Comparison of ENCODE assay signal across 8 cellular contexts in the genomic region with DNA sequence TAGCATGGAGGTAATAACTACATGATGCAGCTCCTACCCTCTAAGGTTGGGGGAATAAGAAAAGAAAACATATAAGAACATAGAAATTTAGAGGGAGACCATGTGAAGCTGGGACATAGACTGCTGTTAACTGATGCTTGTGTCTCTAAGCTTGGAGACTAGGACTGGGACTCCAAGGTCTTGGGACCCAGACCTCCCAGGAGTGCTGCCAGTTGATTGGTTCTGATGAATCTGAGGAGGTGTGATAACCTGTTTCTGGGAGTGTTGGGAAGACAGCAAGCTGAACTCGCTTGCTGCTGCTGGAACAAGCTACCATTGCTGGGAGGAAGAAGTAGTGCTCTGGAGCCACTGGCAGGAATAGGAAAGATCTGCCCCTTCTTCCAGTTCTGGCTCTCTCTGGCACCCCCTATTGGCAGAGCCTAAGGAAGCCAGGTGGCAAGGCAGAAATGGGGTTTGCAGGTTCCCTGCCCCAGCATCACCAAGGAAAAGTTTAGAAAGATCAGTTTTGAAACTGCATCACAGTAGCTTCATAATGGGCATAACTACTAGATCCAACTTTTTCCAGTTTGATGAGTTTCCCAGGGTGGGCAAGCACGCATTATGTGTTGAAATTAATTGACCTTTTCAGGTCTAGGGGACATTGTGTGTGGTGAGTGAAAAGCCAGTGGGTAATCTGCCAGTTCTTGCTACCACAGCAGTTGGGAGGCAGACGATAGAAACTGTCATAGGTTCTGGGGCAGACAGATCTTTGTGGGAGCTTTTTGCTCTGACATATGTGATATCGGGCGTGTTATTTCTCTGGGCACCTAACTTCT.
DNase-seq lines count a peak whose midpoint lies in the region; ATAC-seq and TF ChIP-seq lines count a peak whose summit lies in the region.

No MANE protein-coding gene starts in this region.

- no peaks in the 10 kb centered on the region for H3K36me3 ChIP-seq in esophagus squamous epithelium

- no peak overlapping the region for H3K4me3 ChIP-seq in HL-60 (replicated peaks; ENCODE audit: insufficient read depth, low read length)
- H3K4me3 ChIP-seq in esophagus squamous epithelium = no peak overlapping the region

- H3K4me1 ChIP-seq in esophagus squamous epithelium = peaks cover 0 to 4% (median 0%) of the 10 kb centered on the region in 3 donors

- TF ChIP-seq POLR2A in esophagus squamous epithelium (IDR thresholded peaks at IDR 0.05) = no peak

- no peaks in the 10 kb centered on the region for H3K9me3 ChIP-seq in esophagus squamous epithelium

- ATAC-seq in GM18907 (IDR thresholded peaks at IDR 0.05; ENCODE audit: unreplicated experiment) (no peak), GM21447 (IDR thresholded peaks at IDR 0.05; ENCODE audit: unreplicated experiment) (no peak)

- H3K27ac ChIP-seq in HL-60 (replicated peaks) (no peak overlapping the region), esophagus squamous epithelium (no peak overlapping the region)

- H3K27me3 ChIP-seq in HL-60 (ENCODE audit: insufficient read depth, poor library complexity, severe bottlenecking) (no peaks in the 10 kb centered on the region), esophagus squamous epithelium (no peaks in the 10 kb centered on the region)

- TF ChIP-seq CTCF in HL-60 (IDR thresholded peaks at IDR 0.05; ENCODE audit: insufficient read depth, low read length) (peak; percentile 47), esophagus squamous epithelium (IDR thresholded peaks at IDR 0.05) (peak in 4 of 6 experiments; percentile 18 to 57 (median 36))

- intact Hi-C loops in esophagus squamous epithelium (cut with DNase I) = no loop called here

- 90 to 100% methylated on average over 4 of the region's 5 CpGs for WGBS in esophagus squamous epithelium, 2 donors

- DNase-seq in DMS53 treated with DMSO at 0.1 percent for 48 hours (lab: John Stamatoyannopoulos, UW; ENCODE audit: unreplicated experiment) (peak; percentile 41), HL-60 (ENCODE audit: low read depth in 1 of 2, low spot score in 1 of 2) (peak in 1 of 2 experiments; percentile 55), T-helper 9 cell (peak; percentile 2), esophagus squamous epithelium (lab: John Stamatoyannopoulos, UW) (no peak), superior temporal gyrus (ENCODE audit: extremely low spot score) (no peak)
- peak; percentile 5 to 8 for DNase-seq in stimulated activated CD4-positive, alpha-beta T cell treated with anti-CD3 and anti-CD28 coated beads, Interleukin-1b, Interleukin-23, amount 100 ng/mL, for 4 hours (ENCODE audit: low read depth in 2 of 2)

Comparison
In these comparisons a context has a peak if more than half of its experiments do, and no peak if none do; other contexts are left out.
1. DNase-seq: peak in DMS53 treated with DMSO at 0.1 percent for 48 hours (single experiment), T-helper 9 cell (single experiment) and stimulated activated CD4-positive, alpha-beta T cell treated with anti-CD3 and anti-CD28 coated beads, Interleukin-1b, Interleukin-23, amount 100 ng/mL, for 4 hours (2 of 2); none in esophagus squamous epithelium (single experiment) and superior temporal gyrus (single experiment).